Comparison of ENCODE assay signal across 26 cellular contexts in the genomic region with DNA sequence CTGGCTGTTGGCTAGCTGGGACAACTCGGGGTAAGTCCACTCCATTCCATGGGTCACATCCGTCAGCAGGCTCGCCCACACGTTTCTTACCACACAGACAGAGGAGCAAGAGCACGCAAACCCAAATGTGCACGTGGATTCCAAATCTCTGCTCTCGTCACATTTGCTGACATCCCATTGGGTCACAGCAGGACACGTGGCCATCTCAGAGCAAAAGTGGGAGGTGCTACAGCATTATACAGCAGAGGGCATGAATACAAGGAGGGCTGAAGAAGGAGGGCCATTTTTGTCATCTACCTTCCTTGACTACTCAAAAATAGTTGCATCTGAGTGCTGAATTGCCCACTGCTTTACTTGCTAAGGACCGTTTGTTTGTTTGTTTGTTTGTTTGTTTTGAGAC.
"Had no signal": no experiment of that assay in that cellular context is flagged by ENCODE, and none has a peak within 500 bp of the region (broad histone marks: within the 10 kb centered on the region; RNA-seq: fewer than 3 reads in every experiment).

No MANE protein-coding gene starts in this region.

- H3K9ac ChIP-seq: SK-N-SH had no signal

- ATAC-seq: activated CD4-positive, CD25-positive, alpha-beta regulatory T cell treated with anti-CD3 and anti-CD28 coated beads, Interleukin-2, amount 50 U/mL, for 24 hours; activated CD8-positive, alpha-beta T cell treated with anti-CD3 and anti-CD28 coated beads, Interleukin-2, amount 10 ng/mL, durations not matched to agents 7 days and 5 days had no signal

- H3K36me3 ChIP-seq: breast epithelium, Peyer's patch, SJCRH30, WERI-Rb-1 had no signal

- H3K4me3 ChIP-seq: breast epithelium, Peyer's patch, SJCRH30 had no signal

- H3K4me2 ChIP-seq: SK-N-SH had no signal

- H3K9me3 ChIP-seq: breast epithelium, Peyer's patch, SJCRH30, SK-N-SH had no signal

- H3K27ac ChIP-seq: breast epithelium, Peyer's patch, RWPE1, SJCRH30, WERI-Rb-1 had no signal

- DNase-seq: activated CD4-positive, alpha-beta T cell treated with anti-CD3 and anti-CD28 coated beads for 48 hours; activated CD4-positive, alpha-beta T cell treated with anti-CD3 and anti-CD28 coated beads, Interleukin-2, amount 50 U/mL, for 4 hours; activated CD8-positive, alpha-beta memory T cell treated with anti-CD3 and anti-CD28 coated beads, Interleukin-2, amount 50 U/mL, for 48 hours; activated CD8-positive, alpha-beta T cell treated with anti-CD3 and anti-CD28 coated beads, Interleukin-2, amount 10 ng/mL, durations not matched to agents 7 days and 5 days; activated effector memory CD4-positive, alpha-beta T cell treated with Interleukin-2 at 50 U/mL for 16 hours; activated naive CD4-positive, alpha-beta T cell; activated T-cell treated with anti-CD3 and anti-CD28 coated beads, Interleukin-2, amount 50 U/mL, for 1 hour; aorta; Kasumi-1; NCI-H1092; NCI-H1436 treated with DMSO at 0.1 percent for 48 hours; NCI-H187; NCI-H2081; NCI-H510A treated with DMSO at 0.1 percent for 48 hours; NCI-H69; NK-92 treated with Interleukin-12 subunit alpha and Interleukin-12 subunit beta, amount 100 ng/mL, for 24 hours; OCI-M1; Peyer's patch; Right ventricle myocardium superior; SJCRH30; SK-N-SH; T-helper 1 cell; WERI-Rb-1 had no signal

- H3K4me1 ChIP-seq: breast epithelium, Peyer's patch, SJCRH30 had no signal

- H3K27me3 ChIP-seq: breast epithelium, Peyer's patch, SJCRH30 had no signal
